18 cellular contexts compared by ENCODE assay signal in genomic region chr21:43809346-43809799, GRCh38.
"Had no signal": no experiment of that assay in that cellular context is flagged by ENCODE, and none has a peak within 500 bp of the region (broad histone marks: within the 10 kb centered on the region; RNA-seq: fewer than 3 reads in every experiment).

No MANE protein-coding gene starts in this region.

- H3K4me3 ChIP-seq: body of pancreas, coronary artery, esophagus muscularis mucosa, transverse colon had no signal

- H3K4me3 Mint-ChIP-seq: activated CD4-positive, alpha-beta memory T cell treated with anti-CD3 and anti-CD28 coated beads, Interleukin-2, amount 10 ng/mL, durations not matched to agents 7 days and 5 days; activated naive CD8-positive, alpha-beta T cell; T-cell had no signal

- H3K27me3 ChIP-seq: body of pancreas, esophagus muscularis mucosa, transverse colon had no signal

- H3K36me3 ChIP-seq: transverse colon had no signal

- H3K27me3 Mint-ChIP-seq: activated CD4-positive, alpha-beta memory T cell treated with anti-CD3 and anti-CD28 coated beads, Interleukin-2, amount 10 ng/mL, durations not matched to agents 7 days and 5 days; activated naive CD8-positive, alpha-beta T cell; T-cell had no signal

- H3K79me2 ChIP-seq: parathyroid adenoma had no signal

- H2AFZ ChIP-seq: parathyroid adenoma had no signal

- H3K4me1 ChIP-seq: parathyroid adenoma had no signal

- H3K9me3 Mint-ChIP-seq: activated CD4-positive, alpha-beta memory T cell treated with anti-CD3 and anti-CD28 coated beads, Interleukin-2, amount 10 ng/mL, durations not matched to agents 7 days and 5 days; naive B cell; T-cell had no signal

- H3K36me3 Mint-ChIP-seq: activated naive CD8-positive, alpha-beta T cell; naive B cell had no signal

- H3K27ac ChIP-seq: body of pancreas, coronary artery, esophagus muscularis mucosa, parathyroid adenoma, transverse colon had no signal

- ATAC-seq: body of pancreas; left colon; stimulated activated naive CD8-positive, alpha-beta T cell treated with anti-CD3 and anti-CD28 coated beads, Interleukin-15, Interleukin-2, amounts not matched to agents 100 U/mL and 50 U/mL, for 24 hours; T-cell had no signal

- H3K9ac ChIP-seq: parathyroid adenoma had no signal

- H3K9me3 ChIP-seq: body of pancreas, esophagus muscularis mucosa, transverse colon had no signal

- H3K27ac Mint-ChIP-seq: activated CD4-positive, alpha-beta memory T cell treated with anti-CD3 and anti-CD28 coated beads, Interleukin-2, amount 10 ng/mL, durations not matched to agents 7 days and 5 days; activated naive CD8-positive, alpha-beta T cell; T-cell had no signal

- DNase-seq: activated CD4-positive, alpha-beta memory T cell treated with anti-CD3 and anti-CD28 coated beads, Interleukin-2, amount 10 ng/mL, durations not matched to agents 7 days and 5 days; activated CD4-positive, alpha-beta T cell treated with anti-CD3 and anti-CD28 coated beads for 1 hour; activated CD8-positive, alpha-beta memory T cell treated with anti-CD3 and anti-CD28 coated beads, Interleukin-2, amount 50 U/mL, for 4 hours; activated gamma-delta T cell treated with Interleukin-2 at 50 U/mL for 16 hours; amniotic stem cell; body of pancreas; central memory CD4-positive, alpha-beta T cell; effector CD4-positive, alpha-beta T cell; left colon; naive B cell; stimulated activated naive CD8-positive, alpha-beta T cell treated with anti-CD3 and anti-CD28 coated beads, Interleukin-15, Interleukin-2, amounts not matched to agents 100 U/mL and 50 U/mL, for 24 hours; T-cell; T1000; transverse colon had no signal
